1 cellular context compared by ENCODE assay signal in genomic region chr20:9035129-9035528, GRCh38.
TF ChIP-seq lines count a peak whose summit lies in the region.

No MANE protein-coding gene starts in this region.

TF ChIP-seq in WTC11, 78 proteins besides CTCF, POLR2A, EP300 and RAD21 (continued from another document):
- no peak for TF ChIP-seq PREB (CRISPR knock-in tag; IDR thresholded peaks at IDR 0.05; ENCODE audit: borderline replicate concordance)
